Comparison of ENCODE assay signal across 16 cellular contexts in the genomic region with DNA sequence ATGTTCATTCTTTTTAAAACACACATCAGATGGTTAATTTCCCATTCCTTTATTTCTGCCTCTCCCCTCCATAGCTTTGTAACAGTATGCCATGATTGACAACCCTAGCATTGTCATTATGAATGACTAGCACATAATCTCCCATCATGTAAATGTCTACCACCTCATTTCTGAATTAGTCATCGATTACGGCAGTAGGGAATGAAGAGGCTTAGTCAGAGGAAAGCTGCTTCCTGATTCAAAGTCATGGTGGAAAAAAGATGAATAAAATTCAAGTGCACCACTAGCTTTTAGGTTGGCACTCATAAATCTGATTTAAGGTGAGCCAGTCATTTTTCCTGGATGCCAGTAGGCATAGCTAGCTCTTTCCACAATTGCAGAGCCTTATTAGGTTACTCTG. TPM values are rescaled to one million over a fixed set of nuclear protein-coding genes. Genes with fewer than 3 reads are reported as not detected.
DNase-seq lines count a peak whose midpoint lies in the region; ATAC-seq and TF ChIP-seq lines count a peak whose summit lies in the region.
"Had no signal": no experiment of that assay in that cellular context is flagged by ENCODE, and none has a peak within 500 bp of the region (broad histone marks: within the 10 kb centered on the region; RNA-seq: fewer than 3 reads in every experiment).

No MANE protein-coding gene starts in this region.

- ATAC-seq in stimulated activated effector memory CD8-positive, alpha-beta T cell treated with anti-CD3 and anti-CD28 coated beads, Interleukin-12 subunit alpha, Interleukin-12 subunit beta, amount 100 ng/mL, for 72 hours: peak; percentile 51
- ATAC-seq: activated CD8-positive, alpha-beta memory T cell treated with anti-CD3 and anti-CD28 coated beads, Interleukin-2, amount 10 ng/mL, durations not matched to agents 7 days and 5 days; mucosa of descending colon; Right ventricle myocardium inferior had no signal

- H3K4me3 ChIP-seq in fibroblast of the aortic adventitia (ENCODE audit: low read depth, low read length): no peak overlapping the region
- H3K4me3 ChIP-seq: mucosa of descending colon, thoracic aorta had no signal

- H3K9me3 Mint-ChIP-seq in stimulated activated effector memory CD8-positive, alpha-beta T cell treated with anti-CD3 and anti-CD28 coated beads, Interleukin-12 subunit alpha, Interleukin-12 subunit beta, amount 100 ng/mL, for 72 hours: peaks cover 2% of the 10 kb centered on the region
- H3K9me3 Mint-ChIP-seq: activated naive CD8-positive, alpha-beta T cell treated with anti-CD3 and anti-CD28 coated beads for 36 hours had no signal

- no peak overlapping the region for H3K27ac Mint-ChIP-seq in stimulated activated effector memory CD8-positive, alpha-beta T cell treated with anti-CD3 and anti-CD28 coated beads, Interleukin-12 subunit alpha, Interleukin-12 subunit beta, amount 100 ng/mL, for 72 hours
- H3K27ac Mint-ChIP-seq: activated CD8-positive, alpha-beta memory T cell treated with anti-CD3 and anti-CD28 coated beads, Interleukin-2, amount 10 ng/mL, durations not matched to agents 7 days and 5 days; activated naive CD8-positive, alpha-beta T cell treated with anti-CD3 and anti-CD28 coated beads for 36 hours had no signal

- H3K4me1 Mint-ChIP-seq in stimulated activated effector memory CD8-positive, alpha-beta T cell treated with anti-CD3 and anti-CD28 coated beads, Interleukin-12 subunit alpha, Interleukin-12 subunit beta, amount 100 ng/mL, for 72 hours: no peaks in the 10 kb centered on the region
- H3K4me1 Mint-ChIP-seq: activated CD8-positive, alpha-beta memory T cell treated with anti-CD3 and anti-CD28 coated beads, Interleukin-2, amount 10 ng/mL, durations not matched to agents 7 days and 5 days; activated naive CD8-positive, alpha-beta T cell treated with anti-CD3 and anti-CD28 coated beads for 36 hours had no signal

- in situ Hi-C loops in GM13976 (cut with MboI; ENCODE audit: low sequenced_read_pairs, unreplicated experiment): no loop called here

- DNase-seq in HCEC 1CT (peak; percentile 74), SW 1271 (lab: John Stamatoyannopoulos, UW) (peak; percentile 24 to 62), fibroblast of the aortic adventitia (ENCODE audit: low read depth) (peak; percentile 44), GM13976 (ENCODE audit: low spot score) (no peak), ureter (ENCODE audit: low spot score) (no peak), CD1c-positive myeloid dendritic cell (ENCODE audit: extremely low spot score) (no peak)
- DNase-seq in stimulated activated effector memory CD8-positive, alpha-beta T cell treated with anti-CD3 and anti-CD28 coated beads, Interleukin-12 subunit alpha, Interleukin-12 subunit beta, amount 100 ng/mL, for 72 hours (ENCODE audit: low spot score in 2 of 2): no peak
- DNase-seq: activated CD8-positive, alpha-beta memory T cell treated with anti-CD3 and anti-CD28 coated beads, Interleukin-2, amount 10 ng/mL, durations not matched to agents 7 days and 5 days; activated naive CD8-positive, alpha-beta T cell treated with anti-CD3 and anti-CD28 coated beads for 36 hours; DND-41; hippocampal formation; mucosa of descending colon; NCI-H2171 treated with DMSO at 0.1 percent for 48 hours; retina had no signal

- no peaks in the 10 kb centered on the region for H3K36me3 Mint-ChIP-seq in stimulated activated effector memory CD8-positive, alpha-beta T cell treated with anti-CD3 and anti-CD28 coated beads, Interleukin-12 subunit alpha, Interleukin-12 subunit beta, amount 100 ng/mL, for 72 hours
- H3K36me3 Mint-ChIP-seq: activated CD8-positive, alpha-beta memory T cell treated with anti-CD3 and anti-CD28 coated beads, Interleukin-2, amount 10 ng/mL, durations not matched to agents 7 days and 5 days; activated naive CD8-positive, alpha-beta T cell treated with anti-CD3 and anti-CD28 coated beads for 36 hours had no signal

- no peak overlapping the region for H3K4me3 Mint-ChIP-seq in stimulated activated effector memory CD8-positive, alpha-beta T cell treated with anti-CD3 and anti-CD28 coated beads, Interleukin-12 subunit alpha, Interleukin-12 subunit beta, amount 100 ng/mL, for 72 hours
- H3K4me3 Mint-ChIP-seq: activated CD8-positive, alpha-beta memory T cell treated with anti-CD3 and anti-CD28 coated beads, Interleukin-2, amount 10 ng/mL, durations not matched to agents 7 days and 5 days; activated naive CD8-positive, alpha-beta T cell treated with anti-CD3 and anti-CD28 coated beads for 36 hours had no signal

- TF ChIP-seq CTCF in fibroblast of the aortic adventitia (IDR thresholded peaks at IDR 0.05; ENCODE audit: insufficient read depth, low read length) (no peak), GM13976 (IDR thresholded peaks at IDR 0.05; ENCODE audit: borderline replicate concordance, control extremely low read depth, extremely low read depth, insufficient read depth, missing control alignments) (no peak)

RNA-seq across cellular contexts. Expression of gene ACMSD, which starts 19.1 kb away (rescaled TPM):
- total RNA-seq in fibroblast of the aortic adventitia (ENCODE audit: low replicate concordance) (not detected in 2 replicates), ureter (not detected)
- total RNA-seq: activated CD8-positive, alpha-beta memory T cell treated with anti-CD3 and anti-CD28 coated beads, Interleukin-2, amount 10 ng/mL, durations not matched to agents 7 days and 5 days; activated naive CD8-positive, alpha-beta T cell treated with anti-CD3 and anti-CD28 coated beads for 36 hours; mucosa of descending colon; Right ventricle myocardium inferior; thoracic aorta had no signal

Comparison
In these comparisons a context has a peak if more than half of its experiments do, and no peak if none do; other contexts are left out.
1. DNase-seq: peak in HCEC 1CT (single experiment), SW 1271 (2 of 2) and fibroblast of the aortic adventitia (single experiment); none in stimulated activated effector memory CD8-positive, alpha-beta T cell treated with anti-CD3 and anti-CD28 coated beads, Interleukin-12 subunit alpha, Interleukin-12 subunit beta, amount 100 ng/mL, for 72 hours (0 of 2), GM13976 (single experiment), ureter (single experiment) and CD1c-positive myeloid dendritic cell (single experiment).